ENCODE assay signal across 1 cellular context in genomic region chr15:68658641-68659358, GRCh38.
TF ChIP-seq lines count a peak whose summit lies in the region.

No MANE protein-coding gene starts in this region.

TF ChIP-seq in IMR-90, 13 proteins besides CTCF, POLR2A, EP300 and RAD21 (continued from another document):
- TF ChIP-seq SMC3 (IDR thresholded peaks at IDR 0.05; ENCODE audit: low read depth, low read length), result no peak
- TF ChIP-seq CEBPB (IDR thresholded peaks at IDR 0.05; ENCODE audit: low read depth, low read length), result no peak
- no peak for TF ChIP-seq CHD1 (IDR thresholded peaks at IDR 0.05; ENCODE audit: low read depth, low read length)
- no peak for TF ChIP-seq MXI1 (IDR thresholded peaks at IDR 0.05; ENCODE audit: borderline replicate concordance, low read depth, low read length)
- no peak for TF ChIP-seq RFX5 (IDR thresholded peaks at IDR 0.05; ENCODE audit: low read depth, low read length)
- no peak for TF ChIP-seq MAZ (IDR thresholded peaks at IDR 0.05; ENCODE audit: borderline replicate concordance, low read depth, low read length)
